ENCODE assay signal across 18 cellular contexts in genomic region chr10:12045610-12046009, GRCh38.
"Had no signal": no experiment of that assay in that cellular context is flagged by ENCODE, and none has a peak within 500 bp of the region (broad histone marks: within the 10 kb centered on the region; RNA-seq: fewer than 3 reads in every experiment).

No MANE protein-coding gene starts in this region.

- H3K27me3 Mint-ChIP-seq: activated CD4-positive, alpha-beta memory T cell treated with anti-CD3 and anti-CD28 coated beads for 36 hours; naive B cell; stimulated activated naive CD8-positive, alpha-beta T cell treated with anti-CD3 and anti-CD28 coated beads, Interleukin-15, amount 100 ng/mL, for 72 hours had no signal

- H3K36me3 Mint-ChIP-seq: naive B cell, WTC11 had no signal

- DNase-seq: activated CD4-positive, alpha-beta memory T cell treated with anti-CD3 and anti-CD28 coated beads for 36 hours; activated CD4-positive, alpha-beta T cell treated with anti-CD3 and anti-CD28 coated beads for 4 hours; activated effector memory CD4-positive, alpha-beta T cell treated with anti-CD3 and anti-CD28 coated beads, Interleukin-2, amount 50 U/mL, for 16 hours; activated naive CD4-positive, alpha-beta T cell treated with anti-CD3 and anti-CD28 coated beads, Interleukin-2, amount 10 ng/mL, durations not matched to agents 7 days and 5 days; amygdala; cerebellar nuclear complex; head of caudate nucleus; mesenchymal stem cell; mucosa of descending colon; naive B cell; ovary; stimulated activated CD4-positive, alpha-beta T cell treated with anti-CD3 and anti-CD28 coated beads, Interleukin-12 subunit alpha, Interleukin-12 subunit beta, amount 100 ng/mL, for 4 hours; stimulated activated CD4-positive, alpha-beta T cell treated with anti-CD3 and anti-CD28 coated beads, Interleukin-4, amount 100 ng/mL, for 4 hours; stimulated activated naive CD8-positive, alpha-beta T cell treated with anti-CD3 and anti-CD28 coated beads, Interleukin-15, amount 100 ng/mL, for 72 hours; T1000; trophoblast cell had no signal

- H3K9me3 Mint-ChIP-seq: activated CD4-positive, alpha-beta memory T cell treated with anti-CD3 and anti-CD28 coated beads for 36 hours; activated naive CD4-positive, alpha-beta T cell treated with anti-CD3 and anti-CD28 coated beads, Interleukin-2, amount 10 ng/mL, durations not matched to agents 7 days and 5 days; stimulated activated naive CD8-positive, alpha-beta T cell treated with anti-CD3 and anti-CD28 coated beads, Interleukin-15, amount 100 ng/mL, for 72 hours; WTC11 had no signal

- H3K27ac Mint-ChIP-seq: activated CD4-positive, alpha-beta memory T cell treated with anti-CD3 and anti-CD28 coated beads for 36 hours; activated naive CD4-positive, alpha-beta T cell treated with anti-CD3 and anti-CD28 coated beads, Interleukin-2, amount 10 ng/mL, durations not matched to agents 7 days and 5 days; stimulated activated naive CD8-positive, alpha-beta T cell treated with anti-CD3 and anti-CD28 coated beads, Interleukin-15, amount 100 ng/mL, for 72 hours; WTC11 had no signal

- H3K4me3 Mint-ChIP-seq: activated CD4-positive, alpha-beta memory T cell treated with anti-CD3 and anti-CD28 coated beads for 36 hours; activated naive CD4-positive, alpha-beta T cell treated with anti-CD3 and anti-CD28 coated beads, Interleukin-2, amount 10 ng/mL, durations not matched to agents 7 days and 5 days; stimulated activated naive CD8-positive, alpha-beta T cell treated with anti-CD3 and anti-CD28 coated beads, Interleukin-15, amount 100 ng/mL, for 72 hours; WTC11 had no signal

- ATAC-seq: gastroesophageal sphincter; mucosa of descending colon; stimulated activated naive CD8-positive, alpha-beta T cell treated with anti-CD3 and anti-CD28 coated beads, Interleukin-15, amount 100 ng/mL, for 72 hours; WTC11 had no signal
